ENCODE assay signal across 8 cellular contexts in the genomic region with DNA sequence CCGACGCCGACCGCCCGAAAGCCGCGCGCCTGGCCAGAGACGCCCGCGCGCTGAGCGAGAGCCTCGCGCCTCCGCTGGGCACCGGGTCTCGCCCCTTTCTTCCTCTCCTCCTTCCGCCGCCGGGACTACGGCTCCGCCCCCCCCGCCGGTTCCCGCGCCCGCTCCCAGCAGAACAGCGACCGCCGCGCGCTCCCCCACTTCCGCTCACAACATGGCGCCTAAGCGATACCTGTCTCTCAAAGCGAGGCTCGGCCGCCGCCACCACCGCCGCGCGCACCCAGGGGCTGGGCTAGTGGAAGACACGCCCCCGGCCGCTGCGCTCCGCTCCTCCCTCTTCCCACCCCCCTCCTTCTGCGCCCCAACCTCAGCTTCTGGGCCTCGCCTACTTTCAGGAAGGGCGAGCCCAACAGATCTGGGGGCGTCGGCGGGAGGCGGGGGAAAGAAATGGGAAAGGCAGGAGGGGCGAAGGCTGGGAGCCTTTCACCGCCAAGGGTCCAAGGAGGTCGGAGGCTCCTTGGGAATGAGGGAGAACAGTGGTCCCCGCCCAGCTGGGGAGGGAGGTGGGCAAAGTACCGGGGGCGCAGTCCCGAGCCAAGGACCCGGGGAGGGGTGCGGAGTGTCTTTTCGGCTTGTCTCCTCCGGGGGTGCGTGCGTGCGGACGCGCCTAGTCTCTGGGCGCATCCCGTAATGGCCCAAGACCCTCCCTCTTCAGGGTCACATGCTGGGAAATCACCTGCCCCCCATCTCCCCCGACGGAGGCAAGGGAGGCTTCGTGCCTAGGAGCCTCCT. TPM values are rescaled to one million over a fixed set of nuclear protein-coding genes. Genes with fewer than 3 reads are reported as not detected.
DNase-seq lines count a peak whose midpoint lies in the region; ATAC-seq and TF ChIP-seq lines count a peak whose summit lies in the region.

A gene (minus strand): TSS at position 100 of the 789 bp plus-strand sequence. CDS start 277 bp downstream, outside the sequence.

- peak within 1 kb of the TSS; percentile 90 for H3K27ac Mint-ChIP-seq in activated B cell treated with CpG ODN at 0.5 μM for 24 hours

- TF ChIP-seq CTCF in AG04450 (IDR thresholded peaks at IDR 0.05; ENCODE audit: low read depth, low read length) (no peak), activated B cell treated with CpG ODN at 0.5 μM for 24 hours (IDR thresholded peaks at IDR 0.05) (no peak), spleen (IDR thresholded peaks at IDR 0.05 in 8 of 11, conservative IDR thresholded peaks at IDR 0.05 in 3 of 11) (no peak)

- WGBS in spleen, 5 donors = 0 to 43% (median 1%) methylated on average over 14 to 77 of the region's 77 CpGs

- H3K27me3 Mint-ChIP-seq in activated B cell treated with CpG ODN at 0.5 μM for 24 hours = no peaks in the 10 kb centered on the region

- CTCF ChIA-PET in AG04450 (lab: Charles Lee) (interaction anchor here (0.6 kb wide), 1 partner anchor 13 kb away, joined by 3 read pairs; no protein-coding TSS in a partner anchor), activated B cell treated with CpG ODN at 0.5 μM for 24 hours (lab: Charles Lee) (no interaction called here)

- peaks cover 22% of the 10 kb centered on the region for H3K4me1 Mint-ChIP-seq in activated B cell treated with CpG ODN at 0.5 μM for 24 hours

- H3K36me3 Mint-ChIP-seq in activated B cell treated with CpG ODN at 0.5 μM for 24 hours (ENCODE audit: low read depth) = peaks cover 3% of the 10 kb centered on the region

- H3K4me3 Mint-ChIP-seq in activated B cell treated with CpG ODN at 0.5 μM for 24 hours = peak within 1 kb of the TSS; percentile 92

- no peaks in the 10 kb centered on the region for H3K9me3 Mint-ChIP-seq in activated B cell treated with CpG ODN at 0.5 μM for 24 hours

- H3K27me3 ChIP-seq in AG04450 (ENCODE audit: control insufficient read depth, insufficient read depth, low read length) (no peaks in the 10 kb centered on the region), spleen (replicated peaks in 1 of 7) (peaks cover 0 to 14% (median 0%) of the 10 kb centered on the region in 7 donors)

- H3K4me1 ChIP-seq in spleen = peaks cover 0 to 39% (median 25%) of the 10 kb centered on the region in 6 donors

- peak within 1 kb of the TSS; percentile 87 for H3K27ac ChIP-seq in AG04450 (ENCODE audit: low read depth, low read length)
- peak within 1 kb of the TSS; percentile 76 for H3K27ac ChIP-seq in caudate nucleus (ENCODE audit: low read depth, low read length)
- peak within 1 kb of the TSS; percentile 66 to 92 (median 86) for H3K27ac ChIP-seq in spleen

- DNase-seq in AG04450 (ENCODE audit: low read depth, low spot score) (peak; percentile 37), NCI-H2227 (lab: John Stamatoyannopoulos, UW; ENCODE audit: unreplicated experiment) (peak; percentile 96), activated B cell treated with CpG ODN at 0.5 μM for 24 hours (peak; percentile 80), caudate nucleus (lab: John Stamatoyannopoulos, UW) (peak in 60 of 61 donors; percentile 8 to 92 (median 77)), inferior parietal cortex (ENCODE audit: extremely low spot score) (peak; percentile 68), spleen (peak; percentile 98)

- POLR2A ChIA-PET in AG04450 (lab: Yijun Ruan, JAX) (interaction anchor here (0.6 to 1.1 kb wide), 5 partner anchors 17 to 330 kb away, joined by 3 to 8 read pairs (median 5); no protein-coding TSS in a partner anchor), activated B cell treated with CpG ODN at 0.5 μM for 24 hours (lab: Charles Lee) (interaction anchor here (0.6 to 2.2 kb wide), 13 partner anchors 11 to 152 kb away, joined by 3 to 13 read pairs (median 4); no protein-coding TSS in a partner anchor)

- H3K9me3 ChIP-seq in AG04450 (ENCODE audit: control insufficient read depth, insufficient read depth, low read length) = no peaks in the 10 kb centered on the region; the same call in 1 of the 2 replicates
- H3K9me3 ChIP-seq in spleen = no peaks in the 10 kb centered on the region

- peak within 1 kb of the TSS; percentile 70 for H3K4me3 ChIP-seq in AG04450 (ENCODE audit: low read depth, low read length)
- peak within 1 kb of the TSS; percentile 48 to 81 (median 58) for H3K4me3 ChIP-seq in spleen

- intact Hi-C loops in activated B cell treated with CpG ODN at 0.5 μM for 24 hours (cut with micrococcal nuclease) (loop anchor here (1.0 to 10.0 kb wide), 7 partner anchors 14 to 1840 kb away; a partner anchor contains a TSS), spleen (cut with DNase I; ENCODE audit: low total_unique reads) (no loop called here)

- no peaks in the 10 kb centered on the region for H3K36me3 ChIP-seq in spleen

- TF ChIP-seq POLR2A in spleen (IDR thresholded peaks at IDR 0.05) = peak in 1 of 3 donors; percentile 40

- ATAC-seq in GM18873 (IDR thresholded peaks at IDR 0.05; ENCODE audit: low FRiP score, unreplicated experiment) = peak; percentile 63
- ATAC-seq in HG03108 (IDR thresholded peaks at IDR 0.05; ENCODE audit: unreplicated experiment) = peak; percentile 70
- ATAC-seq in activated B cell treated with CpG ODN at 0.5 μM for 24 hours (ENCODE audit: low read depth) = peak; percentile 83

RNA-seq across cellular contexts. Expression of the gene that starts here (rescaled TPM):
- polyA plus RNA-seq in AG04450 (2011; rRNA removed) = 40.4 and 50.7 TPM in 2 replicates
- polyA minus RNA-seq in AG04450 (2011; rRNA and poly(A)+ RNA removed) = 38.5 and 56.3 TPM in 2 replicates
- total RNA-seq in activated B cell treated with CpG ODN at 0.5 μM for 24 hours = 36.1 and 40.5 TPM in 2 replicates
- 10 to 100 TPM; 55.9 to 85.9 (median 69.9) TPM for total RNA-seq in spleen
- polyA plus RNA-seq in spleen = 10 to 100 TPM in 2 of 3 donors, 1 to 10 TPM in 1; 8.4 to 13.8 (median 10.4) TPM

Comparison
In these comparisons a context has a peak if more than half of its experiments do, and no peak if none do; other contexts are left out.
1. Peak in every context shown above with its lines: DNase-seq, ATAC-seq, H3K4me3 ChIP-seq and H3K27ac ChIP-seq.
2. DNase-seq: peak in every context shown above with its lines; median percentile 98 in spleen; 96 in NCI-H2227; 80 in activated B cell treated with CpG ODN at 0.5 μM for 24 hours; 77 in caudate nucleus; 68 in inferior parietal cortex; 37 in AG04450.